In the genomic region with DNA sequence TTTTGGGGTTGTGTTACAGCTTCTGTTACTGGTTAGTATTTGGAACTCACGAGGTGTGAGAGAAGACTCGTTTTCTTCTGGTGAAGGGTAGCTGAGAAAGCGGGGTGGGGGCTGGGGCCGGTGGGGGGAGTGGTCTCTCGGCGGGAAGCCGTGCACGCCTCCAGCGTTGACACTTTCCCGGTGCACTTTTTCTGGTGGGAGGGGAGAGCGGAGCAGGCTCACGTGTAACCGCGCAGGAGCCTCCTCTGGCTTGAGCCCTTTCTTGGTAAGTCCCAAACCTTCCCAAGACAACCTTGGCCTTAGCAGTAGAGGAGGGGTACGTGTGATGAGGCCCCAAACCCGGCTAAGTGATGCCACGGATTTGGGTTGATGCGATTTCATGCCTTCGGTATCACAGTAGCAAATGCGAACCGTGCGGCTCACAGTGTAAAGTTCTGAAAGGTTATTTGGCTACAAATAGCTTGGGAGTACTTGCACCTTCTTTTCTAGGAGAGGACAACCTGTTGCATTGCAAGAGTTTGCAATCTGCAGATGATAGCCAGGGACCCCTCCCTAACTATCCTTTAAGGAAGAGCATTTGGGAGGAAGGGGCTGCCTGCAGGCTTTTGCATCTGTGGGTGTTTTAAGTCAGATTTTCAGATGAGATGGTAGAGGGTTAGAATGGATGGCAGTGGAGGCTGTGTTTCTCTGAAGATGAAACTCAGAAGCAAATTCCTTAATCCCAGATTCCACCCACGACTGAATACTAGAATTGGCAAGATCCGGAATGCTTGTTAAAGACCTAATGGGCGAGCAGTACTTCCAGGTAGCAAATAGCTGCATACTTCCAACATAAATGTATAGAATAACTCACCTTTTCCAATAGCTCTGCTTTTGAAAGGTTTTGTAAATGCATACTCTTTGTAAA, we compare ENCODE assay signal across 8 cellular contexts. TPM values are rescaled to one million over a fixed set of nuclear protein-coding genes. Genes with fewer than 3 reads are reported as not detected.
DNase-seq lines count a peak whose midpoint lies in the region; ATAC-seq and TF ChIP-seq lines count a peak whose summit lies in the region.

No MANE protein-coding gene starts in this region.

- H3K4me1 ChIP-seq in Caco-2 (no peaks in the 10 kb centered on the region), parathyroid adenoma (peaks cover 12% of the 10 kb centered on the region)

- peak overlapping the region; percentile 77 for H3K4me2 ChIP-seq in parathyroid adenoma (ENCODE audit: low read length)

- POLR2A ChIA-PET in Caco-2 (lab: Charles Lee) (interaction anchor here (0.6 to 3.2 kb wide), 4 partner anchors 19 to 202 kb away, joined by 3 to 15 read pairs (median 12); no protein-coding TSS in a partner anchor), WTC11 (lab: Charles Lee) (interaction anchor here (1.7 kb wide), 1 partner anchor 28 kb away, joined by 10 read pairs; no protein-coding TSS in a partner anchor)

- H3K4me3 Mint-ChIP-seq in Caco-2 (ENCODE audit: unreplicated experiment) (peak overlapping the region; percentile 84), WTC11 (peak overlapping the region; percentile 65)

- H3K27me3 ChIP-seq in Caco-2 (replicated peaks; ENCODE audit: control insufficient read depth, insufficient read depth, low read length) (no peaks in the 10 kb centered on the region), parathyroid adenoma (ENCODE audit: control insufficient read depth, insufficient read depth, low read length) (no peaks in the 10 kb centered on the region)

- H3K27me3 Mint-ChIP-seq in Caco-2 (ENCODE audit: insufficient read depth, unreplicated experiment), result no peaks in the 10 kb centered on the region
- peaks cover 88% of the 10 kb centered on the region for H3K27me3 Mint-ChIP-seq in WTC11 (ENCODE audit: low read depth)

- H3K79me2 ChIP-seq in parathyroid adenoma, result no peaks in the 10 kb centered on the region

- peak overlapping the region; percentile 84 for H2AFZ ChIP-seq in parathyroid adenoma

- DNase-seq in Caco-2 (peak in 1 of 2 experiments; percentile 36), WTC11 (ENCODE audit: low spot score) (peak; percentile 22), left ventricle myocardium superior (peak; percentile 53), SHP77 (lab: John Stamatoyannopoulos, UW) (no peak), NCI-H2081 treated with DMSO at 0.1 percent for 48 hours (lab: John Stamatoyannopoulos, UW) (no peak), T1000 (lab: John Stamatoyannopoulos, UW) (no peak), NCI-H2171 (lab: John Stamatoyannopoulos, UW) (no peak)

- no peaks in the 10 kb centered on the region for H3K9me3 ChIP-seq in Caco-2
- no peaks in the 10 kb centered on the region for H3K9me3 ChIP-seq in parathyroid adenoma (ENCODE audit: control insufficient read depth, low read length)

- H3K36me3 ChIP-seq in Caco-2 (ENCODE audit: control insufficient read depth, insufficient read depth, low read length) (no peaks in the 10 kb centered on the region), parathyroid adenoma (ENCODE audit: control insufficient read depth, insufficient read depth, low read length) (no peaks in the 10 kb centered on the region)

- CTCF ChIA-PET in Caco-2 (lab: Charles Lee) (interaction anchor here (0.5 to 1.5 kb wide), 9 partner anchors 19 to 87 kb away, joined by 3 to 8 read pairs (median 4); no protein-coding TSS in a partner anchor), WTC11 (lab: Charles Lee) (interaction anchor here (0.6 to 1.2 kb wide), 4 partner anchors 13 to 96 kb away, joined by 3 to 9 read pairs (median 3); no protein-coding TSS in a partner anchor)

- peak; percentile 46 for ATAC-seq in WTC11
- ATAC-seq in left ventricle myocardium superior, result peak; percentile 36

- H3K27ac ChIP-seq in parathyroid adenoma, result no peak overlapping the region

- TF ChIP-seq CTCF in Caco-2 (IDR thresholded peaks at IDR 0.05; ENCODE audit: insufficient read depth in 1 of 2, low read depth in 1 of 2, low read length in 1 of 2, severe bottlenecking in 1 of 2, unreplicated experiment in 1 of 2) (no peak), WTC11 (IDR thresholded peaks at IDR 0.05) (no peak), parathyroid adenoma (IDR thresholded peaks at IDR 0.05) (no peak)

- peak overlapping the region; percentile 66 for H3K4me3 ChIP-seq in Caco-2 (ENCODE audit: low read depth, low read length)
- no peak overlapping the region for H3K4me3 ChIP-seq in parathyroid adenoma (ENCODE audit: low read depth, low read length)

- H3K4me1 Mint-ChIP-seq in Caco-2 (ENCODE audit: low read depth, unreplicated experiment), result peaks cover 14% of the 10 kb centered on the region
- peaks cover 14% of the 10 kb centered on the region for H3K4me1 Mint-ChIP-seq in WTC11

- intact Hi-C loops in Caco-2 (cut with micrococcal nuclease; ENCODE audit: unreplicated experiment) (no loop called here), left ventricle myocardium superior (cut with micrococcal nuclease) (no loop called here)

- H3K27ac Mint-ChIP-seq in Caco-2 (ENCODE audit: unreplicated experiment) (peak overlapping the region; percentile 39), WTC11 (no peak overlapping the region)

- H3K36me3 Mint-ChIP-seq in Caco-2 (ENCODE audit: insufficient read depth, unreplicated experiment) (peaks cover 11% of the 10 kb centered on the region), WTC11 (no peaks in the 10 kb centered on the region)

- no TSS peak for BruUV-seq in Caco-2 (replicated peaks; lab: Mats Ljungman, UMichigan)

- H3K9me3 Mint-ChIP-seq in Caco-2 (ENCODE audit: unreplicated experiment), result no peaks in the 10 kb centered on the region
- H3K9me3 Mint-ChIP-seq in WTC11, result peaks cover 5% of the 10 kb centered on the region

- H3K9ac ChIP-seq in parathyroid adenoma, result no peak overlapping the region

TF ChIP-seq in WTC11, 78 proteins besides CTCF, POLR2A, EP300 and RAD21:
- TF ChIP-seq RELA (CRISPR knock-in tag; IDR thresholded peaks at IDR 0.05; ENCODE audit: borderline replicate concordance), result no peak
- no peak for TF ChIP-seq GTF2I (CRISPR knock-in tag; conservative IDR thresholded peaks at IDR 0.05)
- TF ChIP-seq, protein P1, sequence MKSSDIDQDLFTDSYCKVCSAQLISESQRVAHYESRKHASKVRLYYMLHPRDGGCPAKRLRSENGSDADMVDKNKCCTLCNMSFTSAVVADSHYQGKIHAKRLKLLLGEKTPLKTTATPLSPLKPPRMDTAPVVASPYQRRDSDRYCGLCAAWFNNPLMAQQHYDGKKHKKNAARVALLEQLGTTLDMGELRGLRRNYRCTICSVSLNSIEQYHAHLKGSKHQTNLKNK (CRISPR knock-in tag; IDR thresholded peaks at IDR 0.05), result no peak
TF ChIP-seq in WTC11: peak in this region for 0.

RNA-seq across cellular contexts. Expression of a gene that starts 1.5 kb away (rescaled TPM):
- total RNA-seq in Caco-2 (2022), result 17.3 and 19.8 TPM in 2 replicates
- 0.30 to 0.34 TPM (median 0.31 TPM) in 3 replicates for total RNA-seq in WTC11 (2021)
- 38.8 TPM for total RNA-seq in left ventricle myocardium superior

Comparison
In these comparisons a context has a peak if more than half of its experiments do, and no peak if none do; other contexts are left out.
1. DNase-seq: peak in WTC11 (single experiment) and left ventricle myocardium superior (single experiment); none in SHP77 (0 of 2), NCI-H2081 treated with DMSO at 0.1 percent for 48 hours (single experiment), T1000 (single experiment) and NCI-H2171 (single experiment).
2. RNA of a gene that starts 1.5 kb away (total RNA-seq): 38.8 TPM in left ventricle myocardium superior (single experiment) and 17.3 to 19.8 TPM in Caco-2; 0.30 to 0.34 TPM in WTC11; every median in the first group is over 10 times any median in the second.